8 cellular contexts compared by ENCODE assay signal in the genomic region with DNA sequence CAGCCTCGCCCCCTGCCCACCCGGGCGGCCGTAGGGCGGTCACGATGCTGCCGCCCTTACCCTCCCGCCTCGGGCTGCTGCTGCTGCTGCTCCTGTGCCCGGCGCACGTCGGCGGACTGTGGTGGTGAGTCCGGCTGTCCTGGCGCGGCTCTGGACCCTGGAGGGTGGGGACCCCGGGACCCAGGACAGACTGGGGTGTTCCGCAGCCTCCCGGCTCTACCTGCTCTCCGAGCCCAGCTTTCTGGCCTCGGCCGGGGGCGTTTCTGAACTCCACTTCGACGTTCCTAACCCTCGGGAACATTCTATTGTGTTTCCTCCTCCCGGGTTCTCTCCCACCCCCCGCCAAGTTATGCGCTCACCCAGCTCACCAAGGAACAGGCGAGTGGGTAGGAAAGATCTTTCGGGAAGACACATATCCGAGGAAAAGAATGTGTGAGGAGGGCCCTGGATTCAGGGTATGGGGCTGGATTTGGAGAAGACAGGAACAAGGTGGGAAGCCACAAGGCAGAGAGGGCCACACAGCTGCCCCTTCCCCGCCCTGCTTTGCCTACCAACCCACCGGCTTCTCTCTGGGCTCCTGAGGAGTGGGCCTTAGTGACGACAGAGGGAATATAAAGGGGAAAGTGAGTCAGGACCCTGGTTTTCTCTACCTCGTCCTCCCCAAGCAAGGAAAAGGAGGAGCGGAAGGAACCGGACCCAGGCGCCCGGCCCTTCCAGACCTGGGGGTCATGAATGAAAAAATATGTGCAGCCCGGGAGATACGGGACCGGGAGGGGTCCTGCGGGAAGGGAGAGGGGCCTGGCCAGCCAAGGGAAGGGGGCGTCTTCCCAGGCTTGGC. TPM values are rescaled to one million over a fixed set of nuclear protein-coding genes. Genes with fewer than 3 reads are reported as not detected.
DNase-seq lines count a peak whose midpoint lies in the region; ATAC-seq and TF ChIP-seq lines count a peak whose summit lies in the region.

No MANE protein-coding gene starts in this region.

- H3K4me3 Mint-ChIP-seq in natural killer cell, result peak overlapping the region; percentile 56

- H3K27ac ChIP-seq in coronary artery (peak overlapping the region in 1 of 2 donors; percentile 53), urinary bladder (ENCODE audit: low read depth) (no peak overlapping the region)

- no peak for ATAC-seq in left cardiac atrium
- no peak for ATAC-seq in natural killer cell
- ATAC-seq in HG03378 (IDR thresholded peaks at IDR 0.05; ENCODE audit: unreplicated experiment), result no peak
- ATAC-seq in GM21576 (IDR thresholded peaks at IDR 0.05; ENCODE audit: unreplicated experiment), result no peak

- no peaks in the 10 kb centered on the region for H3K36me3 ChIP-seq in urinary bladder (ENCODE audit: insufficient read depth)

- WGBS in urinary bladder, result 2% methylated on average over 46 of the region's 46 CpGs

- H3K27me3 Mint-ChIP-seq in natural killer cell (ENCODE audit: low read depth in 2 of 2), result peaks cover 66 to 71% of the 10 kb centered on the region in 2 donors

- H3K36me3 Mint-ChIP-seq in natural killer cell, result no peaks in the 10 kb centered on the region

- no peaks in the 10 kb centered on the region for H3K4me1 ChIP-seq in urinary bladder (ENCODE audit: insufficient read depth)

- intact Hi-C loops in cardiac septum (cut with DNase I), result no loop called here
- intact Hi-C loops in left cardiac atrium (cut with DNase I), result no loop called here
- intact Hi-C loops in natural killer cell (cut with micrococcal nuclease), result loop anchor here (10.0 kb wide), 1 partner anchor 585 kb away; the partner anchor contains the start of genes AAMP and PNKD

- no peaks in the 10 kb centered on the region for H3K9me3 Mint-ChIP-seq in natural killer cell

- H3K4me1 Mint-ChIP-seq in natural killer cell, result peaks cover 0 to 26% of the 10 kb centered on the region in 2 donors

- peak overlapping the region; percentile 77 for H3K4me3 ChIP-seq in coronary artery
- H3K4me3 ChIP-seq in urinary bladder (ENCODE audit: low read depth, low read length), result peak overlapping the region; percentile 35

- DNase-seq in cardiac septum (ENCODE audit: low spot score) (peak; percentile 72), left cardiac atrium (no peak), coronary artery (ENCODE audit: low spot score) (no peak), natural killer cell (no peak), LoVo (ENCODE audit: low spot score) (no peak)

- no peak overlapping the region for H3K27ac Mint-ChIP-seq in natural killer cell

- TF ChIP-seq CTCF in coronary artery (IDR thresholded peaks at IDR 0.05), result no peak
- TF ChIP-seq CTCF in natural killer cell (IDR thresholded peaks at IDR 0.05), result no peak

RNA-seq across cellular contexts. Expression of gene WNT6, which starts 0.6 kb away (rescaled TPM):
- 0.46 TPM for total RNA-seq in cardiac septum
- total RNA-seq in left cardiac atrium, result 1 to 10 TPM; 1.8 TPM
- total RNA-seq in natural killer cell, result not detected
- 0.16 TPM for total RNA-seq in urinary bladder
- 3.0 TPM for polyA plus RNA-seq in urinary bladder

RNA-seq across cellular contexts. Expression of gene WNT10A, which starts 20.4 kb away (rescaled TPM):
- not detected for total RNA-seq in cardiac septum
- total RNA-seq in left cardiac atrium, result under 1 TPM in 1 of 2 donors, not detected in 1; 0.52 TPM
- 1 to 10 TPM in 2 of 3 donors, under 1 TPM in 1; 0.92 to 2.9 (median 2.9) TPM for total RNA-seq in natural killer cell
- total RNA-seq in urinary bladder, result 1.9 TPM
- polyA plus RNA-seq in urinary bladder, result 1.2 TPM

RNA-seq across cellular contexts. Expression of gene PRKAG3, which starts 28.6 kb away (rescaled TPM):
- total RNA-seq in cardiac septum (0.13 TPM), left cardiac atrium (under 1 TPM; 0.10 to 0.18 TPM), natural killer cell (not detected), urinary bladder (1.2 TPM)
- not detected for polyA plus RNA-seq in urinary bladder
